ENCODE assay signal across 20 cellular contexts in the genomic region with DNA sequence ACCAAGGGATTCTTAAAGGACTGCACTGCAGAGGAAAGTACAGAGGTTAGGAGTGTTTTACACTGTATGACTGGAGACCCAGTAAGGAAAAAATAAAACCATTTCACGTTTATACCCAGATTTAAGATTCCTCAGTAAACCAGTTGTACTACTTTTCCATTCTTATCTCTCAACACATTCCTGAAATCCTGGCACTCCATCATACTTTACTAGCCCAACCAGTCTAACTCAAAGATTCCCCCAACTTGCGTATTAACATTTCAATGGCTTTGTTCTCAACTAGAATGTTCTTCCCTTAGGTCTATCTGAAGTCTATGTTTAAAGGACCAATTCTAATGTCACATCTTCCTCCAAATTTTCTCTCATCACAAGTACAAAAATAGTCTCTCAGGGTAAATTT. TPM values are rescaled to one million over a fixed set of nuclear protein-coding genes. Genes with fewer than 3 reads are reported as not detected.
DNase-seq lines count a peak whose midpoint lies in the region; FAIRE-seq and TF ChIP-seq lines count a peak whose summit lies in the region.
"Had no signal": no experiment of that assay in that cellular context is flagged by ENCODE, and none has a peak within 500 bp of the region (broad histone marks: within the 10 kb centered on the region; RNA-seq: fewer than 3 reads in every experiment).

No MANE protein-coding gene starts in this region.

- no peak for TF ChIP-seq CTCF in astrocyte (IDR thresholded peaks at IDR 0.05; ENCODE audit: insufficient read depth, low read depth, low read length)
- no peak for TF ChIP-seq CTCF in hepatocyte (IDR thresholded peaks at IDR 0.05; ENCODE audit: poor library complexity)
- TF ChIP-seq CTCF in A673 (conservative IDR thresholded peaks at IDR 0.05; ENCODE audit: low read depth, low read length) = no peak
- TF ChIP-seq CTCF in lower leg skin (IDR thresholded peaks at IDR 0.05) = no peak
- TF ChIP-seq CTCF in OCI-LY7 (conservative IDR thresholded peaks at IDR 0.05; ENCODE audit: low read length) = no peak

- no peak overlapping the region for H4K8ac ChIP-seq in trophoblast cell (ENCODE audit: low read depth, low read length)

- H3K79me1 ChIP-seq in trophoblast cell (ENCODE audit: low read length) = peaks cover 6% of the 10 kb centered on the region

- no peak overlapping the region for H4K91ac ChIP-seq in trophoblast cell (ENCODE audit: low read depth, low read length)

- no peak overlapping the region for H4K12ac ChIP-seq in trophoblast cell (ENCODE audit: low read depth, low read length)

- BruUV-seq in A673 (replicated peaks; lab: Mats Ljungman, UMichigan) (no TSS peak), OCI-LY7 (replicated peaks; lab: Mats Ljungman, UMichigan) (no TSS peak)

- 31% methylated on average over 2 of the region's 2 CpGs for WGBS in hepatocyte (ENCODE audit: low lambda C conversion rate, missing lambda C conversion rate)
- WGBS in trophoblast cell (ENCODE audit: extremely low coverage, insufficient coverage, insufficient read length) = no CpG with 5 or more reads among the region's 2 CpGs
- 35 to 41% methylated on average over 2 of the region's 2 CpGs for WGBS in lower leg skin, 2 donors

- no peak overlapping the region for H2BK120ac ChIP-seq in trophoblast cell (ENCODE audit: insufficient read depth, low read length, poor library complexity)

- H3K36me3 Mint-ChIP-seq in astrocyte (ENCODE audit: low read depth, unreplicated experiment) = no peaks in the 10 kb centered on the region

- no peaks in the 10 kb centered on the region for H3K9me2 ChIP-seq in hepatocyte (replicated peaks; ENCODE audit: insufficient read depth)
- H3K9me2 ChIP-seq in OCI-LY7 (ENCODE audit: insufficient read depth, low read length) = no peaks in the 10 kb centered on the region
- H3K9me2 ChIP-seq: SK-N-SH had no signal

- no peaks in the 10 kb centered on the region for H3K9me3 ChIP-seq in astrocyte (ENCODE audit: insufficient read depth, low read depth, low read length)
- H3K9me3 ChIP-seq in hepatocyte (ENCODE audit: low read depth) = no peaks in the 10 kb centered on the region
- H3K9me3 ChIP-seq in trophoblast cell (ENCODE audit: insufficient read depth, low read depth, low read length) = peaks cover 2% of the 10 kb centered on the region
- peaks cover 11% of the 10 kb centered on the region for H3K9me3 ChIP-seq in A673 (ENCODE audit: low read depth, low read length, poor library complexity, severe bottlenecking)
- peaks cover 4% of the 10 kb centered on the region; the same call in 1 of the 2 replicates for H3K9me3 ChIP-seq in OCI-LY7 (ENCODE audit: low read length)
- H3K9me3 ChIP-seq: SK-N-SH had no signal

- no peaks in the 10 kb centered on the region for H3K27me3 Mint-ChIP-seq in astrocyte (ENCODE audit: low read depth, unreplicated experiment)
- H3K27me3 Mint-ChIP-seq: naive thymus-derived CD8-positive, alpha-beta T cell had no signal

- H3K23ac ChIP-seq in trophoblast cell (ENCODE audit: low read length) = no peak overlapping the region

- no peak overlapping the region for H2AFZ ChIP-seq in astrocyte (ENCODE audit: low read depth, low read length)
- no peak overlapping the region for H2AFZ ChIP-seq in hepatocyte
- no peak overlapping the region for H2AFZ ChIP-seq in trophoblast cell (ENCODE audit: insufficient read depth, low read length, poor library complexity)
- no peak overlapping the region for H2AFZ ChIP-seq in OCI-LY7 (ENCODE audit: low read length)

- no peak overlapping the region for H2AK5ac ChIP-seq in trophoblast cell (ENCODE audit: low read length)

- POLR2A ChIA-PET in A673 (lab: Charles Lee; ENCODE audit: low non-redundant PET) = no interaction called here
- POLR2A ChIA-PET in OCI-LY7 (lab: Charles Lee) = interaction anchor here (1.4 kb wide), 1 partner anchor 10 kb away, joined by 3 read pairs; no protein-coding TSS in a partner anchor

- H3K27ac Mint-ChIP-seq in astrocyte (ENCODE audit: unreplicated experiment) = no peak overlapping the region

- H2BK12ac ChIP-seq in trophoblast cell (ENCODE audit: low read length) = no peak overlapping the region

- H3K27me3 ChIP-seq in astrocyte (ENCODE audit: insufficient read depth, low read length) (no peaks in the 10 kb centered on the region), hepatocyte (no peaks in the 10 kb centered on the region), trophoblast cell (ENCODE audit: insufficient read depth, low read length) (no peaks in the 10 kb centered on the region), A673 (replicated peaks; ENCODE audit: insufficient read depth, low read depth, low read length, poor library complexity) (no peaks in the 10 kb centered on the region)
- H3K27me3 ChIP-seq: esophagus squamous epithelium had no signal

- H3K36me3 ChIP-seq in astrocyte (ENCODE audit: insufficient read depth, low read length) (peaks cover 5% of the 10 kb centered on the region), hepatocyte (replicated peaks; ENCODE audit: insufficient read depth, low read depth) (no peaks in the 10 kb centered on the region), trophoblast cell (ENCODE audit: control insufficient read depth in 1 of 2, insufficient read depth in 2 of 2, low read length in 2 of 2) (peaks cover 3 to 7% of the 10 kb centered on the region in 2 experiments), A673 (ENCODE audit: insufficient read depth, low read length, poor library complexity, severe bottlenecking) (peaks cover 3% of the 10 kb centered on the region), OCI-LY7 (ENCODE audit: insufficient read depth, low read length) (peaks cover 36% of the 10 kb centered on the region)

- no peaks in the 10 kb centered on the region for H3K9me3 Mint-ChIP-seq in astrocyte (ENCODE audit: unreplicated experiment)

- peaks cover 14% of the 10 kb centered on the region for H3K4me1 Mint-ChIP-seq in astrocyte (ENCODE audit: low read depth, unreplicated experiment)

- no peak overlapping the region for H3K9ac ChIP-seq in astrocyte (ENCODE audit: low read length)
- H3K9ac ChIP-seq in trophoblast cell (ENCODE audit: low read length) = no peak overlapping the region
- H3K9ac ChIP-seq: SK-N-SH had no signal

- FAIRE-seq in astrocyte (lab: Jason Lieb, UNC) = no peak
- FAIRE-seq: D721Med, HepG2 had no signal

- no peak overlapping the region for H3K18ac ChIP-seq in trophoblast cell (ENCODE audit: low read length)

- H3K4ac ChIP-seq in trophoblast cell (ENCODE audit: low read depth, low read length) = no peak overlapping the region

- peak; percentile 71 for DNase-seq in HT-29 (ENCODE audit: low spot score)
- DNase-seq in astrocyte (ENCODE audit: low read depth) = peak; percentile 46
- DNase-seq in hepatocyte (ENCODE audit: low spot score) = no peak
- DNase-seq in trophoblast cell = peak; percentile 44 to 93
- DNase-seq in A673 (ENCODE audit: low spot score) = no peak
- DNase-seq in GM19240 (ENCODE audit: insufficient read length, low spot score) = no peak
- no peak for DNase-seq in lower leg skin (ENCODE audit: low spot score in 2 of 2)
- no peak for DNase-seq in OCI-LY7 (ENCODE audit: low spot score)
- DNase-seq: activated CD4-positive, alpha-beta T cell treated with anti-CD3 and anti-CD28 coated beads for 48 hours; activated naive CD4-positive, alpha-beta T cell treated with Interleukin-2 at 50 U/mL for 16 hours; esophagus squamous epithelium; HCEC 1CT; naive thymus-derived CD8-positive, alpha-beta T cell; NCI-H2029; NCI-H524 treated with DMSO at 0.1 percent for 48 hours; retina; SK-N-SH had no signal

- intact Hi-C loops in A673 (cut with micrococcal nuclease; ENCODE audit: unreplicated experiment) = no loop called here
- intact Hi-C loops in lower leg skin (cut with DNase I; ENCODE audit: low total_unique reads) = no loop called here
- intact Hi-C loops in OCI-LY7 (cut with micrococcal nuclease; ENCODE audit: unreplicated experiment) = no loop called here

- H3K27ac ChIP-seq in astrocyte (ENCODE audit: low read depth, low read length) (no peak overlapping the region), hepatocyte (peak overlapping the region; percentile 73), trophoblast cell (ENCODE audit: low read depth, low read length) (peak overlapping the region; percentile 77), A673 (ENCODE audit: low read depth, low read length, poor library complexity, severe bottlenecking) (no peak overlapping the region), OCI-LY7 (ENCODE audit: low read depth, low read length, poor library complexity, severe bottlenecking) (no peak overlapping the region)

- H3K4me3 Mint-ChIP-seq in astrocyte (ENCODE audit: unreplicated experiment) = no peak overlapping the region
- H3K4me3 Mint-ChIP-seq: naive thymus-derived CD8-positive, alpha-beta T cell had no signal

- H3K79me2 ChIP-seq in astrocyte (ENCODE audit: insufficient read depth, low read length) (peaks cover 94% of the 10 kb centered on the region), hepatocyte (peaks cover 97% of the 10 kb centered on the region), trophoblast cell (ENCODE audit: control insufficient read depth, insufficient read depth, low read length, poor library complexity) (peaks cover 13% of the 10 kb centered on the region), OCI-LY7 (ENCODE audit: insufficient read depth, low read depth, low read length) (peaks cover 3% of the 10 kb centered on the region; the same call in 1 of the 2 replicates)

- H4K20me1 ChIP-seq in astrocyte (ENCODE audit: insufficient read depth, low read length) = peaks cover 80% of the 10 kb centered on the region
- peaks cover 11% of the 10 kb centered on the region for H4K20me1 ChIP-seq in hepatocyte (ENCODE audit: insufficient read depth, poor library complexity, severe bottlenecking)
- no peaks in the 10 kb centered on the region for H4K20me1 ChIP-seq in OCI-LY7 (ENCODE audit: insufficient read depth, low read length)

- TF ChIP-seq POLR2A in lower leg skin (IDR thresholded peaks at IDR 0.05) = no peak

- no peak overlapping the region for H3K14ac ChIP-seq in trophoblast cell (ENCODE audit: low read length)

- no peak overlapping the region for H3K4me3 ChIP-seq in astrocyte (ENCODE audit: insufficient read depth, low read depth, low read length)
- H3K4me3 ChIP-seq in hepatocyte = no peak overlapping the region
- no peak overlapping the region for H3K4me3 ChIP-seq in trophoblast cell (ENCODE audit: low read depth, low read length)
- no peak overlapping the region for H3K4me3 ChIP-seq in A673 (ENCODE audit: low read depth, low read length, poor library complexity, severe bottlenecking)
- H3K4me3 ChIP-seq in lower leg skin (ENCODE audit: low read depth, poor library complexity, severe bottlenecking) = no peak overlapping the region
- no peak overlapping the region for H3K4me3 ChIP-seq in OCI-LY7 (ENCODE audit: low read depth, low read length, poor library complexity, severe bottlenecking)
- H3K4me3 ChIP-seq: esophagus squamous epithelium had no signal

- peaks cover 5% of the 10 kb centered on the region for H3K4me1 ChIP-seq in astrocyte (ENCODE audit: insufficient read depth, low read length)
- H3K4me1 ChIP-seq in hepatocyte (ENCODE audit: insufficient read depth) = peaks cover 29% of the 10 kb centered on the region
- peaks cover 5 to 6% of the 10 kb centered on the region in 2 experiments for H3K4me1 ChIP-seq in trophoblast cell (ENCODE audit: control insufficient read depth in 1 of 2, insufficient read depth in 2 of 2, low read length in 2 of 2)
- no peaks in the 10 kb centered on the region for H3K4me1 ChIP-seq in A673 (ENCODE audit: insufficient read depth, low read length, poor library complexity, severe bottlenecking)
- no peaks in the 10 kb centered on the region for H3K4me1 ChIP-seq in OCI-LY7 (ENCODE audit: insufficient read depth, low read length, poor library complexity, severe bottlenecking)

- peak overlapping the region; percentile 40 for H2BK5ac ChIP-seq in trophoblast cell (ENCODE audit: low read depth, low read length, poor library complexity)

- H3K4me2 ChIP-seq in astrocyte (ENCODE audit: low read length) (no peak overlapping the region), hepatocyte (peak overlapping the region; percentile 63), trophoblast cell (ENCODE audit: low read length) (peak overlapping the region; percentile 55), OCI-LY7 (ENCODE audit: low read length) (no peak overlapping the region)
- H3K4me2 ChIP-seq: SK-N-SH had no signal

- CTCF ChIA-PET in A673 (lab: Charles Lee) = no interaction called here
- CTCF ChIA-PET in OCI-LY7 (lab: Charles Lee; ENCODE audit: unreplicated experiment) = no interaction called here

RNA-seq across cellular contexts. Expression of a gene that starts 8.0 kb away (rescaled TPM):
- 7.2 and 9.8 TPM in 2 replicates for total RNA-seq in HT-29 (2014; rRNA removed; shearing (Covaris generic))
- total RNA-seq in astrocyte (28.8 and 30.9 TPM in 2 replicates), hepatocyte (30.1 and 32.4 TPM in 2 replicates), A673 (2021) (10.9 and 11.5 TPM in 2 replicates), lower leg skin (10 to 100 TPM; 24.4 to 83.4 (median 33.0) TPM), OCI-LY7 (2022) (12.6 and 13.1 TPM in 2 replicates)
- 14.9 and 18.8 TPM in 2 replicates for polyA plus RNA-seq in hepatocyte
- polyA plus RNA-seq in trophoblast cell (2013) = 30.2 and 30.7 TPM in 2 replicates
- 5.3 and 8.1 TPM in 2 replicates for total RNA-seq in OCI-LY7 (2014; rRNA removed; shearing (Covaris generic))

RNA-seq across cellular contexts. Expression of a gene that starts 13.1 kb away (rescaled TPM):
- not detected in 2 replicates for total RNA-seq in HT-29 (2014; rRNA removed; shearing (Covaris generic))
- total RNA-seq in astrocyte (not detected in 2 replicates), hepatocyte (not detected in 2 replicates), A673 (2021) (not detected in 2 replicates), lower leg skin (under 1 TPM; 0.10 to 0.34 (median 0.14) TPM), OCI-LY7 (2022) (not detected in 2 replicates)
- not detected in 2 replicates for polyA plus RNA-seq in hepatocyte
- polyA plus RNA-seq in trophoblast cell (2013) = not detected in 2 replicates
- not detected in 2 replicates for total RNA-seq in OCI-LY7 (2014; rRNA removed; shearing (Covaris generic))
- total RNA-seq: dermis microvascular lymphatic vessel endothelial cell, HepG2 had no signal
- polyA plus RNA-seq: HepG2, SK-N-SH had no signal

Comparison
In these comparisons a context has a peak if more than half of its experiments do, and no peak if none do; other contexts are left out.
1. DNase-seq: peak in HT-29 (single experiment), astrocyte (single experiment) and trophoblast cell (2 of 2); none in hepatocyte (single experiment), A673 (single experiment), GM19240 (single experiment), lower leg skin (0 of 2) and OCI-LY7 (single experiment).
2. H3K27ac ChIP-seq: peak in hepatocyte (single experiment) and trophoblast cell (single experiment); none in astrocyte (single experiment), A673 (single experiment) and OCI-LY7 (single experiment).
3. H3K4me2 ChIP-seq: peak in hepatocyte (single experiment) and trophoblast cell (single experiment); none in astrocyte (single experiment) and OCI-LY7 (single experiment).